ENCODE assay signal across 13 cellular contexts in genomic region chr2:130385709-130386108, GRCh38. TPM values are rescaled to one million over a fixed set of nuclear protein-coding genes. Genes with fewer than 3 reads are reported as not detected.
A peak's percentile ranks its signal among the peaks of the same experiment; 100 is the strongest.
DNase-seq lines count a peak whose midpoint lies in the region; ATAC-seq and TF ChIP-seq lines count a peak whose summit lies in the region.
"Had no signal": no experiment of that assay in that cellular context is flagged by ENCODE, and none has a peak within 500 bp of the region (broad histone marks: within the 10 kb centered on the region; RNA-seq: fewer than 3 reads in every experiment).

No MANE protein-coding gene starts in this region.

- no peak for DNase-seq in CD14-positive monocyte (ENCODE audit: low spot score)
- no peak for DNase-seq in glutamatergic neuron
- no peak for DNase-seq in UCSD-AML1 (lab: John Stamatoyannopoulos, UW; ENCODE audit: unreplicated experiment)
- no peak for DNase-seq in endothelial cell (ENCODE audit: low spot score)
- DNase-seq: effector memory CD8-positive, alpha-beta T cell; stimulated activated CD4-positive, alpha-beta T cell treated with anti-CD3 and anti-CD28 coated beads, Interleukin-4, amount 100 ng/mL, for 1 hour; uterus had no signal

- H3K4me1 Mint-ChIP-seq in CD14-positive monocyte = peaks cover 36% of the 10 kb centered on the region
- H3K4me1 Mint-ChIP-seq in glutamatergic neuron (ENCODE audit: low read depth, unreplicated experiment) = peaks cover 9% of the 10 kb centered on the region
- no peaks in the 10 kb centered on the region for H3K4me1 Mint-ChIP-seq in endothelial cell (ENCODE audit: unreplicated experiment)

- H3K9me3 Mint-ChIP-seq in CD14-positive monocyte = no peaks in the 10 kb centered on the region
- peaks cover 2% of the 10 kb centered on the region for H3K9me3 Mint-ChIP-seq in glutamatergic neuron (ENCODE audit: unreplicated experiment)
- no peaks in the 10 kb centered on the region for H3K9me3 Mint-ChIP-seq in endothelial cell (ENCODE audit: unreplicated experiment)
- H3K9me3 Mint-ChIP-seq: effector memory CD8-positive, alpha-beta T cell had no signal

- H3K36me3 Mint-ChIP-seq in CD14-positive monocyte (peaks cover 32 to 55% of the 10 kb centered on the region in 2 donors), glutamatergic neuron (ENCODE audit: unreplicated experiment) (peaks cover 6% of the 10 kb centered on the region), endothelial cell (ENCODE audit: low read depth, unreplicated experiment) (peaks cover 4% of the 10 kb centered on the region)

- intact Hi-C loops in CD14-positive monocyte (cut with micrococcal nuclease) = no loop called here

- peak; percentile 62 for ATAC-seq in GM21381 (IDR thresholded peaks at IDR 0.05; ENCODE audit: unreplicated experiment)
- peak; percentile 37 for ATAC-seq in HG03342 (IDR thresholded peaks at IDR 0.05; ENCODE audit: unreplicated experiment)
- ATAC-seq in GM19035 (IDR thresholded peaks at IDR 0.05; ENCODE audit: unreplicated experiment) = no peak
- ATAC-seq in esophagus mucosa = no peak
- ATAC-seq: activated CD4-positive, CD25-positive, alpha-beta regulatory T cell treated with anti-CD3 and anti-CD28 coated beads, Interleukin-2, amount 50 U/mL, for 24 hours; effector memory CD8-positive, alpha-beta T cell had no signal

- no peaks in the 10 kb centered on the region for H3K27me3 Mint-ChIP-seq in CD14-positive monocyte (ENCODE audit: low read depth in 3 of 3)
- H3K27me3 Mint-ChIP-seq in glutamatergic neuron (ENCODE audit: unreplicated experiment) = no peaks in the 10 kb centered on the region
- peaks cover 6% of the 10 kb centered on the region for H3K27me3 Mint-ChIP-seq in endothelial cell (ENCODE audit: unreplicated experiment)
- H3K27me3 Mint-ChIP-seq: activated naive CD8-positive, alpha-beta T cell; effector memory CD8-positive, alpha-beta T cell had no signal

- H3K27ac Mint-ChIP-seq in CD14-positive monocyte = peak overlapping the region; percentile 53 to 89 (median 81)
- peak overlapping the region; percentile 48 for H3K27ac Mint-ChIP-seq in glutamatergic neuron (ENCODE audit: unreplicated experiment)
- no peak overlapping the region for H3K27ac Mint-ChIP-seq in endothelial cell (ENCODE audit: unreplicated experiment)
- H3K27ac Mint-ChIP-seq: activated naive CD8-positive, alpha-beta T cell; effector memory CD8-positive, alpha-beta T cell had no signal

- no peak overlapping the region for H3K4me3 Mint-ChIP-seq in CD14-positive monocyte
- peak overlapping the region; percentile 36 for H3K4me3 Mint-ChIP-seq in glutamatergic neuron (ENCODE audit: unreplicated experiment)
- no peak overlapping the region for H3K4me3 Mint-ChIP-seq in endothelial cell (ENCODE audit: unreplicated experiment)
- H3K4me3 Mint-ChIP-seq: activated naive CD8-positive, alpha-beta T cell; effector memory CD8-positive, alpha-beta T cell had no signal

- TF ChIP-seq CTCF in CD14-positive monocyte (IDR thresholded peaks at IDR 0.05) = no peak
- TF ChIP-seq CTCF in glutamatergic neuron (IDR thresholded peaks at IDR 0.05; ENCODE audit: partially characterized antibody, unreplicated experiment) = no peak
- TF ChIP-seq CTCF in endothelial cell (IDR thresholded peaks at IDR 0.05; ENCODE audit: unreplicated experiment) = no peak

RNA-seq across cellular contexts. Expression of gene PTPN18, which starts 29.9 kb away (rescaled TPM):
- 100 to 1,000 TPM in 1 of 2 donors, 10 to 100 TPM in 1; 72.2 to 102 TPM for polyA plus RNA-seq in CD14-positive monocyte
- total RNA-seq in glutamatergic neuron (ENCODE audit: unreplicated experiment) (78.5 TPM), endothelial cell (ENCODE audit: unreplicated experiment) (16.3 TPM), esophagus mucosa (19.8 TPM)

RNA-seq across cellular contexts. Expression of gene IMP4, which starts 43.0 kb away (rescaled TPM):
- 10 to 100 TPM; 57.6 to 58.5 TPM for polyA plus RNA-seq in CD14-positive monocyte
- total RNA-seq in glutamatergic neuron (ENCODE audit: unreplicated experiment) (48.3 TPM), endothelial cell (ENCODE audit: unreplicated experiment) (32.8 TPM), esophagus mucosa (47.5 TPM)

Comparison
In these comparisons a context has a peak if more than half of its experiments do, and no peak if none do; other contexts are left out.
1. ATAC-seq: peak in GM21381 (single experiment) and HG03342 (single experiment); none in GM19035 (single experiment) and esophagus mucosa (single experiment).